ENCODE assay signal across 11 cellular contexts in the genomic region with DNA sequence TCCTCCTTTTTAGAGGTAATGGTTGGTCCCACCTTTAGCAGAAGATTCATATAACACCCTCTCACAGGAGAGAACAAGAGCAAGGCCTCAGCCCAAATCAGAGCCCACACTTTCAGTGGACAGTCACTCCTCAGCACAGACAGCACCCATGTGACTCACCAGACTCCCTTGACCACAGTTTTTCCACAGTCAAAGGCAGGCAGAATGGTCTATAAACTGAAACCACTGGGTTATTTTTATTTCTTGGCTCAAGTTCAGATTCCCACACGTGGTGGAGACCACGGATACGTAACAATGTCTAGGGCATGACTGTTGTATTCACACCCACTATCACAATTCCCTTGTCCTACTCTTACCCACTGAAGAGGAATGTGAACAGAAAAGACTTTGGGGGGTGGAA.
A peak's percentile ranks its signal among the peaks of the same experiment; 100 is the strongest.
DNase-seq lines count a peak whose midpoint lies in the region; ATAC-seq and TF ChIP-seq lines count a peak whose summit lies in the region.
"Had no signal": no experiment of that assay in that cellular context is flagged by ENCODE, and none has a peak within 500 bp of the region (broad histone marks: within the 10 kb centered on the region; RNA-seq: fewer than 3 reads in every experiment).

No MANE protein-coding gene starts in this region.

- H3K27ac Mint-ChIP-seq in CD4-positive, alpha-beta memory T cell = no peak overlapping the region
- H3K27ac Mint-ChIP-seq: immature natural killer cell had no signal

- H3K27ac ChIP-seq in stomach = no peak overlapping the region
- no peak overlapping the region for H3K27ac ChIP-seq in CD4-positive, alpha-beta memory T cell (ENCODE audit: low read depth, low read length)

- H3K36me3 ChIP-seq in MG63 = no peaks in the 10 kb centered on the region
- H3K36me3 ChIP-seq in stomach = no peaks in the 10 kb centered on the region
- H3K36me3 ChIP-seq in CD4-positive, alpha-beta memory T cell (ENCODE audit: insufficient read depth, low read length) = no peaks in the 10 kb centered on the region

- no peaks in the 10 kb centered on the region for H3K27me3 ChIP-seq in MG63
- no peaks in the 10 kb centered on the region for H3K27me3 ChIP-seq in stomach
- H3K27me3 ChIP-seq in CD4-positive, alpha-beta memory T cell (ENCODE audit: insufficient read depth, low read length) = no peaks in the 10 kb centered on the region

- no peak for TF ChIP-seq POLR2A in stomach (IDR thresholded peaks at IDR 0.05)

- no peaks in the 10 kb centered on the region for H3K36me3 Mint-ChIP-seq in CD4-positive, alpha-beta memory T cell
- H3K36me3 Mint-ChIP-seq: immature natural killer cell had no signal

- no peaks in the 10 kb centered on the region for H3K4me1 Mint-ChIP-seq in CD4-positive, alpha-beta memory T cell
- H3K4me1 Mint-ChIP-seq: immature natural killer cell had no signal

- peaks cover 0 to 5% (median 2%) of the 10 kb centered on the region in 4 donors for H3K4me1 ChIP-seq in stomach
- no peaks in the 10 kb centered on the region for H3K4me1 ChIP-seq in CD4-positive, alpha-beta memory T cell (ENCODE audit: insufficient read depth, low read length)

- 14 to 56% (median 42%) methylated on average over 3 of the region's 3 CpGs for WGBS in stomach, 5 donors

- no peak for TF ChIP-seq CTCF in stomach (IDR thresholded peaks at IDR 0.05)

- peaks cover 1 to 9% of the 10 kb centered on the region in 2 donors for H3K27me3 Mint-ChIP-seq in CD4-positive, alpha-beta memory T cell

- peak; percentile 69 for ATAC-seq in GM21381 (IDR thresholded peaks at IDR 0.05; ENCODE audit: unreplicated experiment)
- ATAC-seq: Panc1 had no signal

- H3K9me3 Mint-ChIP-seq in CD4-positive, alpha-beta memory T cell = peaks cover 0 to 4% (median 0%) of the 10 kb centered on the region in 8 donors

- no peak overlapping the region for H3K4me3 Mint-ChIP-seq in CD4-positive, alpha-beta memory T cell
- H3K4me3 Mint-ChIP-seq: immature natural killer cell had no signal

- H3K9me3 ChIP-seq in MG63 (no peaks in the 10 kb centered on the region), stomach (no peaks in the 10 kb centered on the region)
- no peaks in the 10 kb centered on the region for H3K9me3 ChIP-seq in CD4-positive, alpha-beta memory T cell (ENCODE audit: control insufficient read depth in 1 of 2, low read length in 2 of 2)

- intact Hi-C loops in stomach (cut with DNase I; ENCODE audit: low total_unique reads) = no loop called here
- intact Hi-C loops in CD4-positive, alpha-beta memory T cell (cut with micrococcal nuclease) = no loop called here

- H3K4me3 ChIP-seq in MG63 (no peak overlapping the region), skeletal muscle cell (ENCODE audit: low read depth, low read length) (no peak overlapping the region), stomach (no peak overlapping the region)
- no peak overlapping the region for H3K4me3 ChIP-seq in CD4-positive, alpha-beta memory T cell (ENCODE audit: low read length in 2 of 2)

- POLR2A ChIA-PET in CD4-positive, alpha-beta memory T cell (lab: Charles Lee; ENCODE audit: partially characterized antibody) = no interaction called here

- CTCF ChIA-PET in CD4-positive, alpha-beta memory T cell (lab: Charles Lee; ENCODE audit: partially characterized antibody) = no interaction called here

- no peak for TF ChIP-seq EP300 in stomach (IDR thresholded peaks at IDR 0.05)

- DNase-seq in MG63 (peak; percentile 6), epidermal melanocyte (ENCODE audit: insufficient read length, low spot score) (peak; percentile 30), skeletal muscle cell (ENCODE audit: low read depth) (peak; percentile 91), stomach (no peak), T-helper 9 cell (no peak), NCI-H345 (lab: John Stamatoyannopoulos, UW) (no peak)
- DNase-seq in CD4-positive, alpha-beta memory T cell = no peak
- DNase-seq: activated gamma-delta T cell treated with Interleukin-2 at 50 U/mL for 16 hours, immature natural killer cell had no signal

Comparison
In these comparisons a context has a peak if more than half of its experiments do, and no peak if none do; other contexts are left out.
1. DNase-seq: peak in MG63 (single experiment), epidermal melanocyte (single experiment) and skeletal muscle cell (single experiment); none in stomach (single experiment), CD4-positive, alpha-beta memory T cell (0 of 5), T-helper 9 cell (single experiment) and NCI-H345 (single experiment).